Comparison of ENCODE assay signal across 1 cellular context in the genomic region with DNA sequence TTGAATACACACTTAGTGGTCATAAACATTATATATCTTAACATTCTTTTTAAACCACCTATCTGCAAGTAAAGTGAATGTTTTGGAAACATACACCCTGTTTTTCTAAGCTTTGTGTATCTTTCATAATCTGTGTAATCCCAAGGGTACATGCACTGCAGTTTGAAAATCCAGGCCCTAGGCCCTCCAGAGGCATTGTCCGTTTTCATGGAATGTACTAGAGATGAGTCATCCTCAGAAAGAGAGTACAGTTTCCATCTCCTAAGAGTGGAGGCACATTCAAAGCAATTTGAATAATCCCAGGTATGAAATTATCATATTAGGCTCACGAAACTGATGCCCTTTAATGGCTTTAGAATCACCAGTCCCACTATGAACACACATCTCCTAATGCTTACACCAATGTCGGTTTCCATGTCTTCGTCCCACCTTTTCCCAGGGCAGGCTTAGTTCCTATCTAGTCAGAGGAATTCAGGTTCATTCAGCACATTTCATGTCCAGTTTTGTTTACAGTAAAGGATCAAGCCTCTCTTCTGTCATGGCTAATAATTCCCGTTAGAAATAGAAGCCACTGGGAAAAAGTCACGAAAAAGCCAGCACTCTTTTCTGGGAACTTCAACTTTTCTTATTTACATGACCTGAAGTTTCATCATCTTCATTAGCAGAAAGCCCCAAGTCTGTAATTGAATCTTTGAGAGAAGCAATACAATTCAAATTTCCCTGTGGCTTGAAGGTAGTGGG.
A peak's percentile ranks its signal among the peaks of the same experiment; 100 is the strongest.
TF ChIP-seq lines count a peak whose summit lies in the region.

No MANE protein-coding gene starts in this region.

TF ChIP-seq in Ishikawa, 13 proteins besides CTCF, POLR2A, EP300 and RAD21:
- TF ChIP-seq, protein P1, sequence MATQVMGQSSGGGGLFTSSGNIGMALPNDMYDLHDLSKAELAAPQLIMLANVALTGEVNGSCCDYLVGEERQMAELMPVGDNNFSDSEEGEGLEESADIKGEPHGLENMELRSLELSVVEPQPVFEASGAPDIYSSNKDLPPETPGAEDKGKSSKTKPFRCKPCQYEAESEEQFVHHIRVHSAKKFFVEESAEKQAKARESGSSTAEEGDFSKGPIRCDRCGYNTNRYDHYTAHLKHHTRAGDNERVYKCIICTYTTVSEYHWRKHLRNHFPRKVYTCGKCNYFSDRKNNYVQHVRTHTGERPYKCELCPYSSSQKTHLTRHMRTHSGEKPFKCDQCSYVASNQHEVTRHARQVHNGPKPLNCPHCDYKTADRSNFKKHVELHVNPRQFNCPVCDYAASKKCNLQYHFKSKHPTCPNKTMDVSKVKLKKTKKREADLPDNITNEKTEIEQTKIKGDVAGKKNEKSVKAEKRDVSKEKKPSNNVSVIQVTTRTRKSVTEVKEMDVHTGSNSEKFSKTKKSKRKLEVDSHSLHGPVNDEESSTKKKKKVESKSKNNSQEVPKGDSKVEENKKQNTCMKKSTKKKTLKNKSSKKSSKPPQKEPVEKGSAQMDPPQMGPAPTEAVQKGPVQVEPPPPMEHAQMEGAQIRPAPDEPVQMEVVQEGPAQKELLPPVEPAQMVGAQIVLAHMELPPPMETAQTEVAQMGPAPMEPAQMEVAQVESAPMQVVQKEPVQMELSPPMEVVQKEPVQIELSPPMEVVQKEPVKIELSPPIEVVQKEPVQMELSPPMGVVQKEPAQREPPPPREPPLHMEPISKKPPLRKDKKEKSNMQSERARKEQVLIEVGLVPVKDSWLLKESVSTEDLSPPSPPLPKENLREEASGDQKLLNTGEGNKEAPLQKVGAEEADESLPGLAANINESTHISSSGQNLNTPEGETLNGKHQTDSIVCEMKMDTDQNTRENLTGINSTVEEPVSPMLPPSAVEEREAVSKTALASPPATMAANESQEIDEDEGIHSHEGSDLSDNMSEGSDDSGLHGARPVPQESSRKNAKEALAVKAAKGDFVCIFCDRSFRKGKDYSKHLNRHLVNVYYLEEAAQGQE (IDR thresholded peaks at IDR 0.05; ENCODE audit: low read depth) = no peak
- TF ChIP-seq TAF1 (IDR thresholded peaks at IDR 0.05; ENCODE audit: low read depth) = no peak
- no peak for TF ChIP-seq YY1 (IDR thresholded peaks at IDR 0.05; ENCODE audit: low read depth)
- peak; percentile 70 for TF ChIP-seq TEAD4 (IDR thresholded peaks at IDR 0.05)
- no peak for TF ChIP-seq CREB1 (IDR thresholded peaks at IDR 0.05; ENCODE audit: low read depth)
- no peak for TF ChIP-seq MAX (IDR thresholded peaks at IDR 0.05)
- TF ChIP-seq NFIC (IDR thresholded peaks at IDR 0.05) = no peak
